ENCODE assay signal across 1 cellular context in the genomic region with DNA sequence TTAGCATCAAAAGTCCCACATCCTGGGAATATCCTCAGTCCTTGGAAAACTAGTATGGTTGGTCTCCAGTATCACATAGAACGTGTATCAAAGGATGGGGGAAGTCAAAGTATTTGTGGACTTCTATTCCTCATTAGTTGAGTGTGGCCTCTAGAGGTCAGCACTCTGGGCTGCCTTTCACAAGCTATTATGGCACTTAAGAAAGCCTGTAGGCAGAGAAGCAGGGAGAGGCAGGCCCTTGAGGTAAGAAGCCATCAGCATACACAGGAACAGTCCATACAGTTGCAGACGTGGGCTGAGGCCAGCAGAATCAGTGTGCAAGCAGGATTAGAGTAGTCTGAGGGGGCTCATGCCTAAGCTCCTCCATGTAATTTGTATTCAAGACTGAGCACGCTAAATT.
TF ChIP-seq lines count a peak whose summit lies in the region.

No MANE protein-coding gene starts in this region.

TF ChIP-seq in HCT116, 20 proteins besides CTCF, POLR2A, EP300 and RAD21 (continued from another document):
- TF ChIP-seq, protein P1, sequence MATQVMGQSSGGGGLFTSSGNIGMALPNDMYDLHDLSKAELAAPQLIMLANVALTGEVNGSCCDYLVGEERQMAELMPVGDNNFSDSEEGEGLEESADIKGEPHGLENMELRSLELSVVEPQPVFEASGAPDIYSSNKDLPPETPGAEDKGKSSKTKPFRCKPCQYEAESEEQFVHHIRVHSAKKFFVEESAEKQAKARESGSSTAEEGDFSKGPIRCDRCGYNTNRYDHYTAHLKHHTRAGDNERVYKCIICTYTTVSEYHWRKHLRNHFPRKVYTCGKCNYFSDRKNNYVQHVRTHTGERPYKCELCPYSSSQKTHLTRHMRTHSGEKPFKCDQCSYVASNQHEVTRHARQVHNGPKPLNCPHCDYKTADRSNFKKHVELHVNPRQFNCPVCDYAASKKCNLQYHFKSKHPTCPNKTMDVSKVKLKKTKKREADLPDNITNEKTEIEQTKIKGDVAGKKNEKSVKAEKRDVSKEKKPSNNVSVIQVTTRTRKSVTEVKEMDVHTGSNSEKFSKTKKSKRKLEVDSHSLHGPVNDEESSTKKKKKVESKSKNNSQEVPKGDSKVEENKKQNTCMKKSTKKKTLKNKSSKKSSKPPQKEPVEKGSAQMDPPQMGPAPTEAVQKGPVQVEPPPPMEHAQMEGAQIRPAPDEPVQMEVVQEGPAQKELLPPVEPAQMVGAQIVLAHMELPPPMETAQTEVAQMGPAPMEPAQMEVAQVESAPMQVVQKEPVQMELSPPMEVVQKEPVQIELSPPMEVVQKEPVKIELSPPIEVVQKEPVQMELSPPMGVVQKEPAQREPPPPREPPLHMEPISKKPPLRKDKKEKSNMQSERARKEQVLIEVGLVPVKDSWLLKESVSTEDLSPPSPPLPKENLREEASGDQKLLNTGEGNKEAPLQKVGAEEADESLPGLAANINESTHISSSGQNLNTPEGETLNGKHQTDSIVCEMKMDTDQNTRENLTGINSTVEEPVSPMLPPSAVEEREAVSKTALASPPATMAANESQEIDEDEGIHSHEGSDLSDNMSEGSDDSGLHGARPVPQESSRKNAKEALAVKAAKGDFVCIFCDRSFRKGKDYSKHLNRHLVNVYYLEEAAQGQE (IDR thresholded peaks at IDR 0.05; ENCODE audit: low read depth), result no peak
